Comparison of ENCODE assay signal across 1 cellular context in the genomic region with DNA sequence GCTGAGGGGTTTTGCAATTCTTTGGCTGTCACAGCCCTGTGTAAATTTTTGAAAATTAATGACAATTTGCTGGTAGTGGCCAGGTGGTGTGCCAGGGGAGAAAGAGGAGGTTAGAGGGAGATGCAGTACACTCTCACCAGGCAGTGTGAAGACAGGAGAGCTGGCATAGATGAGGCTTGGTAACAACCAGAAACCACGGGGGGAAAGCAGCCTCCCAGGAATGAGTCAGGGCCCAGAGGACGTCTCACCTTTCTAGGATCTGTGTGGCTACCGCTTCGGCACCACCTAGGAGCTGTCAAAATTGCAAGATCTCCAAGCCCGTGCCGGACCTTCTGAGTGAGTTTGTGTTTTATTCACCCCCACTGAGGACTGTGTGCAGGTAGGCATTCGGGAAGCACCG.
TF ChIP-seq lines count a peak whose summit lies in the region.

No MANE protein-coding gene starts in this region.

TF ChIP-seq in GM23338, 12 proteins besides CTCF, POLR2A, EP300 and RAD21 (continued from another document):
- no peak for TF ChIP-seq ZNF114 (CRISPR knock-in tag; IDR thresholded peaks at IDR 0.05)
TF ChIP-seq in GM23338: peak in this region for 0.
